In the genomic region with DNA sequence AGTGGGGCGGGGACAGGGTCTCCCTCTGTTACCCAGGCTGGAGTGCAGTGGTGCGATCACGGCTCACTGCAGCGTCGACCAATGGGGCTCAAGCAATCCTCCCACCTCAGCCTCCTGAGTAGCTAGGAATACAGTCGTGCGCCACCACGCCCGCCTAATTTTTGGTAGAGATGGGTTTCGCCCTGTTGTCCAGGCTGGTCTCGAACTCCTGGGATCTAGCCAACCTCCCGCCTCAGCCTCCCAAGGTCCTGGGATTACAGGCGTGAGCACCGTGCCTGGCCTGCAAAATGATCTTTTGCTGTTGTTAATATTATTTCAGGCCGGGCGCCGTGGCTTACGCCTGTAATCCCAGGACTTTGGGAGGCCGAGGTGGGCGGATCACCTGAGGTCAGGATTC, we compare ENCODE assay signal across 8 cellular contexts. TPM values are rescaled to one million over a fixed set of nuclear protein-coding genes. Genes with fewer than 3 reads are reported as not detected.
DNase-seq lines count a peak whose midpoint lies in the region; ATAC-seq and TF ChIP-seq lines count a peak whose summit lies in the region.

No MANE protein-coding gene starts in this region.

- TF ChIP-seq CTCF in DND-41 (IDR thresholded peaks at IDR 0.05; ENCODE audit: borderline replicate concordance, extremely low read depth, low read length, poor library complexity, severe bottlenecking) = no peak
- TF ChIP-seq CTCF in foreskin fibroblast (IDR thresholded peaks at IDR 0.05; ENCODE audit: low read depth, low read length) = no peak

- peak overlapping the region; percentile 68 for H2AFZ ChIP-seq in DND-41 (ENCODE audit: low read depth, low read length)

- ATAC-seq in DND-41 (ENCODE audit: insufficient read depth, low read depth) (no peak), GM18511 (IDR thresholded peaks at IDR 0.05; ENCODE audit: unreplicated experiment) (no peak)

- H3K36me3 ChIP-seq in DND-41 (ENCODE audit: insufficient read depth, low read length) = peaks cover 19% of the 10 kb centered on the region
- peaks cover 13% of the 10 kb centered on the region for H3K36me3 ChIP-seq in SJSA1
- no peaks in the 10 kb centered on the region for H3K36me3 ChIP-seq in rectal smooth muscle tissue (ENCODE audit: control insufficient read depth, insufficient read depth, low read length)

- H3K4me2 ChIP-seq in DND-41 (ENCODE audit: insufficient read depth, low read length) = peak overlapping the region; percentile 94

- H3K79me2 ChIP-seq in DND-41 (ENCODE audit: insufficient read depth, low read length) = peaks cover 42% of the 10 kb centered on the region

- H3K4me1 ChIP-seq in DND-41 (ENCODE audit: insufficient read depth, low read length) = peaks cover 52% of the 10 kb centered on the region
- H3K4me1 ChIP-seq in SJSA1 (replicated peaks) = peaks cover 9% of the 10 kb centered on the region
- H3K4me1 ChIP-seq in rectal smooth muscle tissue (ENCODE audit: control insufficient read depth, insufficient read depth, low read length) = peaks cover 8% of the 10 kb centered on the region

- no peaks in the 10 kb centered on the region; the same call in 1 of the 2 replicates for H4K20me1 ChIP-seq in DND-41 (ENCODE audit: insufficient read depth, low read length)

- DNase-seq in DND-41 = no peak
- DNase-seq in SJSA1 (ENCODE audit: low read depth in 1 of 2, low spot score in 2 of 2) = no peak
- DNase-seq in foreskin fibroblast = no peak
- DNase-seq in effector CD8-positive, alpha-beta T cell (lab: John Stamatoyannopoulos, UW) = no peak
- DNase-seq in NCI-H1092 treated with DMSO at 0.1 percent for 48 hours (lab: John Stamatoyannopoulos, UW) = no peak
- no peak for DNase-seq in stimulated activated CD4-positive, alpha-beta T cell treated with anti-CD3 and anti-CD28 coated beads, Interleukin-15, amount 100 ng/mL, for 24 hours

- H3K27me3 ChIP-seq in DND-41 (ENCODE audit: insufficient read depth, low read length, poor library complexity) (no peaks in the 10 kb centered on the region), SJSA1 (replicated peaks) (no peaks in the 10 kb centered on the region), rectal smooth muscle tissue (ENCODE audit: control insufficient read depth, insufficient read depth, low read length) (no peaks in the 10 kb centered on the region)

- H3K4me3 ChIP-seq in DND-41 (ENCODE audit: low read depth in 1 of 2, low read length in 2 of 2) = peak overlapping the region; percentile 85 to 88; a peak in 3 of 4 replicates
- peak overlapping the region; percentile 61 for H3K4me3 ChIP-seq in SJSA1
- peak overlapping the region; percentile 94 to 98 for H3K4me3 ChIP-seq in foreskin fibroblast (ENCODE audit: low read depth in 1 of 2, low read length in 2 of 2)
- H3K4me3 ChIP-seq in rectal smooth muscle tissue (ENCODE audit: low read length) = peak overlapping the region; percentile 96

- H3K27ac ChIP-seq in DND-41 (ENCODE audit: low read length) = peak overlapping the region; percentile 82
- no peak overlapping the region for H3K27ac ChIP-seq in SJSA1
- no peak overlapping the region for H3K27ac ChIP-seq in rectal smooth muscle tissue (ENCODE audit: low read depth, low read length)

- H3K9ac ChIP-seq in DND-41 (ENCODE audit: low read depth, low read length) = peak overlapping the region; percentile 81
- H3K9ac ChIP-seq in rectal smooth muscle tissue (ENCODE audit: low read length) = no peak overlapping the region

- no peaks in the 10 kb centered on the region for H3K9me3 ChIP-seq in DND-41 (ENCODE audit: insufficient read depth, low read length, severe bottlenecking)
- peaks cover 3% of the 10 kb centered on the region; the same call in 1 of the 2 replicates for H3K9me3 ChIP-seq in SJSA1 (replicated peaks)

RNA-seq across cellular contexts. Expression of a gene that starts 0.6 kb away (rescaled TPM):
- 10.0 and 12.1 TPM in 2 replicates for total RNA-seq in SJSA1 (2014; rRNA removed; shearing (Covaris generic))

RNA-seq across cellular contexts. Expression of a gene that starts 5.1 kb away (rescaled TPM):
- total RNA-seq in SJSA1 (2014; rRNA removed; shearing (Covaris generic)) = 9.2 and 10.7 TPM in 2 replicates
